ENCODE assay signal across 23 cellular contexts in the genomic region with DNA sequence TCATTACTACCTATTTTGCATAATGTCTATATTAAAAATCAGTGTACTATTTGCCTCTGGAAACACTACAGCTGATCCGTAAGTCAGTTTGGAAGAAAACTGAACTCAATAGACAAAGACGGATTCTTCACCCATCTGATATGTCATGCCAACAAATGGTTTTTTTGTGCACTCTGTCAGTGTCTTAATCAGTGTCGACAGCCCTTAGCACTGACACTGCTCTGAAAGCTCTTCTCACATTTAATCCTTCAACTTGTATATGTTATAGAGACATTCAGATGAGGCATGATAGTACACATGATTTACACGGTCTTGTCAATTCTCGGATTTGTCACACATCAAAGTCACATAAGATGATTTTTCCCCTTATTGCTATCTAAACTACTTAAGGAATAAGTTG.
DNase-seq lines count a peak whose midpoint lies in the region; ATAC-seq and TF ChIP-seq lines count a peak whose summit lies in the region.
"Had no signal": no experiment of that assay in that cellular context is flagged by ENCODE, and none has a peak within 500 bp of the region (broad histone marks: within the 10 kb centered on the region; RNA-seq: fewer than 3 reads in every experiment).

No MANE protein-coding gene starts in this region.

- H3K9me3 ChIP-seq in HCT116 (ENCODE audit: control insufficient read depth in 1 of 2, insufficient read depth in 1 of 2, low read depth in 1 of 2, low read length in 2 of 2): no peaks in the 10 kb centered on the region
- H3K9me3 ChIP-seq: A549; BE2C; BLaER1 treated with 17β-estradiol and CSF1 and Interleukin-3, amounts not matched to agents 10 nM and 100 nM had no signal

- peak overlapping the region; percentile 65 for H4K8ac ChIP-seq in mesendoderm (ENCODE audit: low read depth, low read length)

- H3K4me3 ChIP-seq in HCT116 (replicated peaks in 1 of 2; ENCODE audit: low read depth in 1 of 2, low read length in 2 of 2) (no peak overlapping the region), mesendoderm (ENCODE audit: low read length) (no peak overlapping the region), H7 (ENCODE audit: insufficient read depth, low read depth, low read length) (no peak overlapping the region), lower leg skin (ENCODE audit: low read depth, poor library complexity, severe bottlenecking) (no peak overlapping the region)
- H3K4me3 ChIP-seq: A549; BLaER1 treated with 17β-estradiol and CSF1 and Interleukin-3, amounts not matched to agents 10 nM and 100 nM; GM23248 had no signal

- no peak overlapping the region for H3K23ac ChIP-seq in mesendoderm (ENCODE audit: low read length)

- no peak overlapping the region for H2AK5ac ChIP-seq in mesendoderm (ENCODE audit: low read length)

- ATAC-seq in HCT116 (no peak), GM19035 (IDR thresholded peaks at IDR 0.05; ENCODE audit: unreplicated experiment) (no peak)
- ATAC-seq: A549 had no signal

- H4K20me1 ChIP-seq in HCT116 (ENCODE audit: insufficient read depth): no peaks in the 10 kb centered on the region
- H4K20me1 ChIP-seq: BLaER1 treated with 17β-estradiol and CSF1 and Interleukin-3, amounts not matched to agents 10 nM and 100 nM had no signal

- no CpG with 5 or more reads among the region's 5 CpGs for WGBS in mesendoderm (ENCODE audit: extremely low coverage, insufficient coverage, low lambda C conversion rate)
- WGBS in lower leg skin, 2 donors: 54 to 60% methylated on average over 5 of the region's 5 CpGs

- no peak for TF ChIP-seq RAD21 in HCT116 (IDR thresholded peaks at IDR 0.05; ENCODE audit: low read depth)

- H3K36me3 ChIP-seq in HCT116 (ENCODE audit: control insufficient read depth in 1 of 2, insufficient read depth in 2 of 2, low read length in 2 of 2): no peaks in the 10 kb centered on the region
- no peaks in the 10 kb centered on the region for H3K36me3 ChIP-seq in mesendoderm (ENCODE audit: control insufficient read depth, insufficient read depth, low read length)
- no peaks in the 10 kb centered on the region for H3K36me3 ChIP-seq in H7 (replicated peaks; ENCODE audit: control insufficient read depth, insufficient read depth, low read length)
- H3K36me3 ChIP-seq: BE2C; BLaER1 treated with 17β-estradiol and CSF1 and Interleukin-3, amounts not matched to agents 10 nM and 100 nM had no signal

- H3K79me1 ChIP-seq in mesendoderm (ENCODE audit: low read length): no peaks in the 10 kb centered on the region

- intact Hi-C loops in HCT116 (cut with micrococcal nuclease) (no loop called here), lower leg skin (cut with DNase I; ENCODE audit: low total_unique reads) (no loop called here)

- BruUV-seq in HCT116 (replicated peaks; lab: Mats Ljungman, UMichigan): no TSS peak

- RAD21 ChIA-PET in HCT116 (lab: Charles Lee; ENCODE audit: low non-redundant PET in 1 of 2, low total read pairs in 2 of 2, uncharacterized antibody in 2 of 2, unreplicated experiment in 2 of 2): no interaction called here

- H3K4me1 ChIP-seq in HCT116 (ENCODE audit: control insufficient read depth in 1 of 2, insufficient read depth in 2 of 2, low read length in 2 of 2): peaks cover 0 to 5% of the 10 kb centered on the region in 2 experiments; a peak in 2 of 4 replicates
- H3K4me1 ChIP-seq in mesendoderm (ENCODE audit: control insufficient read depth, low read depth, low read length): no peaks in the 10 kb centered on the region
- H3K4me1 ChIP-seq: A549, BE2C had no signal

- H3K79me2 ChIP-seq in HCT116 (ENCODE audit: insufficient read depth, low read length) (no peaks in the 10 kb centered on the region), mesendoderm (ENCODE audit: control insufficient read depth, insufficient read depth, low read length) (no peaks in the 10 kb centered on the region)

- POLR2A ChIA-PET in HCT116 (lab: Charles Lee): no interaction called here

- no peak overlapping the region for H3K4ac ChIP-seq in mesendoderm (ENCODE audit: low read depth, low read length)

- H2AFZ ChIP-seq in HCT116 (ENCODE audit: low read depth, low read length, poor library complexity, severe bottlenecking): peak overlapping the region; percentile 30
- H2AFZ ChIP-seq: GM23248 had no signal

- H2BK5ac ChIP-seq in mesendoderm (ENCODE audit: low read length): no peak overlapping the region

- H3K9me2 ChIP-seq in HCT116 (ENCODE audit: insufficient read depth): no peaks in the 10 kb centered on the region

- DNase-seq in COLO829 (ENCODE audit: low spot score) (peak; percentile 43), HCT116 (ENCODE audit: low read depth, low spot score) (no peak), SK-MEL-5 (ENCODE audit: low read depth, low spot score) (peak; percentile 85), mesendoderm (no peak), H7 (no peak), lower leg skin (ENCODE audit: low spot score in 2 of 2) (no peak), NCI-H2227 treated with DMSO at 0.1 percent for 48 hours (lab: John Stamatoyannopoulos, UW) (no peak)
- DNase-seq: 8988T; ACHN; AML-193; BE2C; Calu3; CD4-positive, alpha-beta T cell; CD8-positive, alpha-beta memory T cell; COR-L47; DMS53; DMS79 treated with DMSO at 0.1 percent for 48 hours; GF-D8; GM23248; H9 had no signal

- no peak for TF ChIP-seq POLR2A in HCT116 (IDR thresholded peaks at IDR 0.05; ENCODE audit: borderline replicate concordance, extremely low read depth, insufficient read depth, insufficient read length)
- no peak for TF ChIP-seq POLR2A in lower leg skin (IDR thresholded peaks at IDR 0.05)

- H3K27ac ChIP-seq in HCT116 (ENCODE audit: low read depth, low read length) (no peak overlapping the region), mesendoderm (ENCODE audit: low read depth, low read length) (no peak overlapping the region)
- H3K27ac ChIP-seq: A549; BLaER1 treated with 17β-estradiol and CSF1 and Interleukin-3, amounts not matched to agents 10 nM and 100 nM; GM23248 had no signal

- H3K9ac ChIP-seq in HCT116 (ENCODE audit: low read length) (no peak overlapping the region), mesendoderm (ENCODE audit: low read length) (no peak overlapping the region)
- H3K9ac ChIP-seq: BLaER1 treated with 17β-estradiol and CSF1 and Interleukin-3, amounts not matched to agents 10 nM and 100 nM; GM23248 had no signal

- no peak overlapping the region for H3K4me2 ChIP-seq in HCT116 (ENCODE audit: low read length)
- no peak overlapping the region for H3K4me2 ChIP-seq in mesendoderm (ENCODE audit: low read length)
- H3K4me2 ChIP-seq: A549; BLaER1 treated with 17β-estradiol and CSF1 and Interleukin-3, amounts not matched to agents 10 nM and 100 nM had no signal

- in situ Hi-C loops in SK-MEL-5 (cut with HindIII; ENCODE audit: low pct_unique_long_range_greater_than_20kb, low sequenced_read_pairs): no loop called here

- no peak overlapping the region for H3K18ac ChIP-seq in mesendoderm (ENCODE audit: low read length)

- H4K5ac ChIP-seq in mesendoderm (ENCODE audit: low read length): no peak overlapping the region

- CTCF ChIA-PET in HCT116 (lab: Charles Lee): no interaction called here

- no peak overlapping the region for H2BK120ac ChIP-seq in mesendoderm (ENCODE audit: low read depth, low read length)

- H3K56ac ChIP-seq in mesendoderm (ENCODE audit: low read length): no peak overlapping the region

- no peak overlapping the region for H2BK15ac ChIP-seq in mesendoderm (replicated peaks; ENCODE audit: low read depth)

- H3K27me3 ChIP-seq in HCT116 (ENCODE audit: insufficient read depth, low read length) (no peaks in the 10 kb centered on the region), mesendoderm (ENCODE audit: insufficient read depth, low read length, poor library complexity) (no peaks in the 10 kb centered on the region), H7 (ENCODE audit: control insufficient read depth, insufficient read depth, low read length) (no peaks in the 10 kb centered on the region)
- H3K27me3 ChIP-seq: BE2C had no signal

- TF ChIP-seq CTCF in HCT116 (IDR thresholded peaks at IDR 0.05 in 2 of 3, conservative IDR thresholded peaks at IDR 0.05 in 1 of 3; ENCODE audit: borderline replicate concordance in 1 of 3, insufficient read depth in 1 of 3, low read depth in 2 of 3, low read length in 2 of 3) (no peak), lower leg skin (IDR thresholded peaks at IDR 0.05) (no peak)

TF ChIP-seq in HCT116, 20 proteins besides CTCF, POLR2A, EP300 and RAD21:
- TF ChIP-seq ZFX (IDR thresholded peaks at IDR 0.05) (no peak), SIN3A (IDR thresholded peaks at IDR 0.05; ENCODE audit: low read depth) (no peak), CBX3 (IDR thresholded peaks at IDR 0.05; ENCODE audit: low read depth) (no peak)

Comparison
In these comparisons a context has a peak if more than half of its experiments do, and no peak if none do; other contexts are left out.
1. DNase-seq: peak in COLO829 (single experiment) and SK-MEL-5 (single experiment); none in HCT116 (single experiment), mesendoderm (single experiment), H7 (single experiment), lower leg skin (0 of 2) and NCI-H2227 treated with DMSO at 0.1 percent for 48 hours (single experiment).